15 cellular contexts compared by ENCODE assay signal in the genomic region with DNA sequence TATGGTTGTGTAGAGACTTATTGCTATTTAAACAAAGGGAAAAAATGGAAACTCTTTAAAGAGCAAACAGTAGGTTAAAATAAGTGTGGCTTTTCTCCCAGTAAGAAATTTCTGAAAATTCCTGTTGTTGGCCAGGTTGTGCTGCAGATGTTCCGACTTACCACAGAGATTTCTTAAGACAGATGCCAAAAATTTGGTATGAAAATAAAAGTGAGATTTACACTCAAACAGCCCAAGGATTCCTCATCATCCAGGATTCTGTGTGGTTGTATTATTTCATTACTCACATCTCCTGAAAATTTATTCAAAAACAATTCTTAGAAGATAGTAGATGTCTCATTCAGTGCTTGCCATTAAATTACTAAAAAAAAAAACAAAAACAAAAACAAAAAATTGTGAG.
"Had no signal": no experiment of that assay in that cellular context is flagged by ENCODE, and none has a peak within 500 bp of the region (broad histone marks: within the 10 kb centered on the region; RNA-seq: fewer than 3 reads in every experiment).

No MANE protein-coding gene starts in this region.

- DNase-seq: activated CD4-positive, alpha-beta memory T cell treated with anti-CD3 and anti-CD28 coated beads, Interleukin-2, amount 10 ng/mL, durations not matched to agents 7 days and 5 days; activated CD4-positive, alpha-beta T cell treated with anti-CD3 and anti-CD28 coated beads for 48 hours; activated CD4-positive, CD25-positive, alpha-beta regulatory T cell; activated CD8-positive, alpha-beta memory T cell treated with anti-CD3 and anti-CD28 coated beads, Interleukin-2, amount 10 ng/mL, durations not matched to agents 7 days and 5 days; activated naive CD8-positive, alpha-beta T cell treated with anti-CD3 and anti-CD28 coated beads for 36 hours; effector memory CD4-positive, alpha-beta T cell; left cardiac atrium; naive thymus-derived CD8-positive, alpha-beta T cell; ovary; psoas muscle; right cardiac atrium; stimulated activated CD4-positive, alpha-beta T cell treated with anti-CD3 and anti-CD28 coated beads, Interleukin-4, amount 100 ng/mL, for 4 hours; stimulated activated naive B cell treated with anti-CD40 and anti-IgM and Interleukin-4, amounts not matched to agents 10 μg/mL and 1 μg/mL and 100 μg/mL, for 72 hours; T-helper 1 cell; T-helper 9 cell had no signal

- H3K36me3 ChIP-seq: ovary had no signal

- ATAC-seq: activated CD8-positive, alpha-beta memory T cell treated with anti-CD3 and anti-CD28 coated beads, Interleukin-2, amount 10 ng/mL, durations not matched to agents 7 days and 5 days; left cardiac atrium; naive thymus-derived CD8-positive, alpha-beta T cell; psoas muscle; right cardiac atrium; stimulated activated naive B cell treated with anti-CD40 and anti-IgM and Interleukin-4, amounts not matched to agents 10 μg/mL and 1 μg/mL and 100 μg/mL, for 72 hours had no signal

- H3K4me3 ChIP-seq: ovary, psoas muscle had no signal

- H3K9me3 ChIP-seq: ovary, psoas muscle had no signal

- H3K27ac ChIP-seq: ovary, psoas muscle had no signal

- H3K4me1 ChIP-seq: psoas muscle had no signal

- H3K27me3 ChIP-seq: ovary had no signal
